In the genomic region with DNA sequence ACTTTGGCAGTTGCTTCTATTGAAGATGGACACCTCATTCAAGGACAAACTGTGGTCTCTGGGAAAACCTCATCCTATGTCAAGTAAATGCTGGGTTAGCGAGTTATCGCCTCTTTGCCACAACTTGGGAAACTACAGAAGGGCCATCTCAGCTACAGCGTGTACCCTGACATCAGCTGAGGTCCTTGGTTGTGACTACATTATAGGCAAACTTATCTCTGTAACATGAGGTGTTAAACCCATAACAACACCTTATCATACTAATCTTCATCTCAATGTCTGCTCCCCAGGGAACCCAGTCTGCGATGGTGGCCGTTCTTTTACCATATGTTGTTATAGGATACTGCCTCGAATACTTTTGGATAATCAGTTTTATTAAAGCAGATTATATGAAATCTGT, we compare ENCODE assay signal across 17 cellular contexts.
"Had no signal": no experiment of that assay in that cellular context is flagged by ENCODE, and none has a peak within 500 bp of the region (broad histone marks: within the 10 kb centered on the region; RNA-seq: fewer than 3 reads in every experiment).

No MANE protein-coding gene starts in this region.

- H3K27ac ChIP-seq: dorsolateral prefrontal cortex, gastrocnemius medialis, heart right ventricle, neutrophil, right atrium auricular region, sigmoid colon, skin epidermis had no signal

- H3K4me1 ChIP-seq: gastrocnemius medialis, heart right ventricle, right atrium auricular region had no signal

- DNase-seq: cortex of kidney; dorsolateral prefrontal cortex; effector CD8-positive, alpha-beta T cell; gastrocnemius medialis; heart right ventricle; hypothalamus; immature natural killer cell; kidney; mucosa of descending colon; naive thymus-derived CD8-positive, alpha-beta T cell; posterior cingulate gyrus; sigmoid colon; stimulated activated naive CD4-positive, alpha-beta T cell treated with Interleukin-2 at 50 U/mL for 16 hours had no signal

- H3K36me3 ChIP-seq: gastrocnemius medialis, heart right ventricle, neutrophil, right atrium auricular region, sigmoid colon had no signal

- H3K9me3 ChIP-seq: gastrocnemius medialis, mucosa of descending colon, neutrophil, right atrium auricular region, sigmoid colon had no signal

- ATAC-seq: esophagus mucosa; gastrocnemius medialis; heart right ventricle; mucosa of descending colon; naive thymus-derived CD8-positive, alpha-beta T cell had no signal

- H3K4me3 ChIP-seq: dorsolateral prefrontal cortex, gastrocnemius medialis, heart right ventricle, mucosa of descending colon, right atrium auricular region, sigmoid colon, skin epidermis had no signal

- H3K27me3 ChIP-seq: dorsolateral prefrontal cortex, gastrocnemius medialis, heart right ventricle, neutrophil, right atrium auricular region, sigmoid colon had no signal
